ENCODE assay signal across 18 cellular contexts in the genomic region with DNA sequence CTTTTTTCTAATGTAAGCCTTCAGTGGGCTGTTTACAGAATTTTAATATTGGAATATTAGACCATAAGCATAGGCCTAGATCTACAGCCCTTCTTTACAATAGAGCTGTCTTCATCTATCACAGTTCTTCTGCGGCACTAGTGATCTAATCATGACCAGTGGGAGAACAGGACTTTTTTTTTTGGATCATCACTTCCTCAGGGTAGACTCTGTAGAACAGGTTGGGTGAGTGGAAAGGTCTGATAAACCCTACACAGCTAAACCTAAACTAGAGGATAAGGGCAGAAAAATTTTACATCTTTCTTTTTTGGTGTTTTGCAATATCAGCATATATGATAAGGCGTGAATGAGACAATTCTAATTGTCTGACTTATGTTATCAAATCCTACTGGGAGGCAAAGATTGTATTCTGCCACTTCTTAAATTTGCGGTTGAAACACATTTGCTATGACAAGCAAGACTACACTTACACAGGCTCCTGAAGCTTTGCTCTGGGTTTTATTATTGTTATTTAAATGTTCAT. TPM values are rescaled to one million over a fixed set of nuclear protein-coding genes. Genes with fewer than 3 reads are reported as not detected.
DNase-seq lines count a peak whose midpoint lies in the region; ATAC-seq, FAIRE-seq and TF ChIP-seq lines count a peak whose summit lies in the region.
"Had no signal": no experiment of that assay in that cellular context is flagged by ENCODE, and none has a peak within 500 bp of the region (broad histone marks: within the 10 kb centered on the region; RNA-seq: fewer than 3 reads in every experiment).

No MANE protein-coding gene starts in this region.

- TF ChIP-seq RAD21 in HepG2 (CRISPR knock-in tag; IDR thresholded peaks at IDR 0.05): no peak

- peak overlapping the region; percentile 48 for H3K27ac Mint-ChIP-seq in type B pancreatic cell
- H3K27ac Mint-ChIP-seq: neural progenitor cell had no signal

- no peak for TF ChIP-seq EP300 in HepG2 (IDR thresholded peaks at IDR 0.05; ENCODE audit: low read depth in 2 of 2, low read length in 2 of 2)
- TF ChIP-seq EP300 in HepG2 (CRISPR knock-in tag; IDR thresholded peaks at IDR 0.05; ENCODE audit: borderline replicate concordance): no peak

- 98% methylated on average over 3 of the region's 3 CpGs for WGBS in HepG2 (ENCODE audit: low lambda C conversion rate)
- WGBS in right lobe of liver (ENCODE audit: insufficient coverage, low coverage, low lambda C conversion rate, missing lambda C conversion rate): 85% methylated on average over 3 of the region's 3 CpGs
- WGBS in pancreas, 2 donors: 80 to 85% methylated on average over 3 of the region's 3 CpGs

- ATAC-seq in HepG2 (no peak), right lobe of liver (no peak), esophagus mucosa (peak; percentile 65), pancreas (no peak)

- H2AFZ ChIP-seq in HepG2 (ENCODE audit: low read length): no peak overlapping the region
- H2AFZ ChIP-seq: neural progenitor cell had no signal

- H3K9ac ChIP-seq in HepG2 (ENCODE audit: insufficient read depth, low read depth, low read length): no peak overlapping the region
- H3K9ac ChIP-seq: neural progenitor cell had no signal

- H3K79me2 ChIP-seq in HepG2 (ENCODE audit: insufficient read depth, low read length): no peaks in the 10 kb centered on the region

- BruUV-seq in HepG2 (replicated peaks; lab: Mats Ljungman, UMichigan): no TSS peak

- FAIRE-seq in HepG2 (lab: Jason Lieb, UNC): no peak
- no peak for FAIRE-seq in pancreas (lab: Jason Lieb, UNC)
- FAIRE-seq: G401.6, GM12878 had no signal

- H3K9me3 Mint-ChIP-seq in type B pancreatic cell: no peaks in the 10 kb centered on the region
- H3K9me3 Mint-ChIP-seq: neural progenitor cell had no signal

- TF ChIP-seq POLR2A in HepG2 (IDR thresholded peaks at IDR 0.05; ENCODE audit: insufficient read depth in 1 of 2, low read depth in 2 of 2, low read length in 2 of 2) (no peak), right lobe of liver (IDR thresholded peaks at IDR 0.05) (no peak)

- H3K9me3 ChIP-seq in HepG2 (ENCODE audit: low read length): no peaks in the 10 kb centered on the region
- H3K9me3 ChIP-seq in right lobe of liver: peaks cover 0 to 2% (median 0%) of the 10 kb centered on the region in 4 donors
- no peaks in the 10 kb centered on the region for H3K9me3 ChIP-seq in pancreas
- H3K9me3 ChIP-seq: colonic mucosa, lower lobe of right lung, SJCRH30 had no signal

- H3K4me2 ChIP-seq in HepG2 (ENCODE audit: low read depth, low read length): no peak overlapping the region
- H3K4me2 ChIP-seq: neural progenitor cell had no signal

- H3K4me3 ChIP-seq in HepG2 (replicated peaks in 1 of 3; ENCODE audit: insufficient read depth in 1 of 3, low read depth in 2 of 3, low read length in 3 of 3) (no peak overlapping the region), right lobe of liver (no peak overlapping the region), pancreas (no peak overlapping the region)
- H3K4me3 ChIP-seq: colonic mucosa, GM12878, lower lobe of right lung, neural progenitor cell, SJCRH30 had no signal

- H3K4me1 ChIP-seq in HepG2 (ENCODE audit: insufficient read depth, low read length): peaks cover 21% of the 10 kb centered on the region
- H3K4me1 ChIP-seq in right lobe of liver: peaks cover 0 to 5% (median 0%) of the 10 kb centered on the region in 4 donors
- no peaks in the 10 kb centered on the region for H3K4me1 ChIP-seq in pancreas
- H3K4me1 ChIP-seq: colonic mucosa had no signal

- H3K36me3 Mint-ChIP-seq in type B pancreatic cell: peaks cover 9% of the 10 kb centered on the region
- H3K36me3 Mint-ChIP-seq: neural progenitor cell had no signal

- intact Hi-C loops in HepG2 (cut with micrococcal nuclease; ENCODE audit: unreplicated experiment) (no loop called here), right lobe of liver (cut with DNase I) (loop anchor here (5.0 kb wide), 2 partner anchors 68 to 203 kb away; a partner anchor contains a TSS), pancreas (cut with DNase I) (no loop called here)

- no peak for DNase-seq in HepG2 (ENCODE audit: low spot score)
- no peak for DNase-seq in right lobe of liver
- no peak for DNase-seq in type B pancreatic cell (ENCODE audit: extremely low spot score, unreplicated experiment)
- no peak for DNase-seq in pancreas
- DNase-seq in T-helper 9 cell: no peak
- no peak for DNase-seq in midbrain (lab: John Stamatoyannopoulos, UW)
- DNase-seq: activated CD4-positive, alpha-beta T cell treated with anti-CD3 and anti-CD28 coated beads for 48 hours; colonic mucosa; lower lobe of right lung; NCI-H1436 treated with DMSO at 0.1 percent for 48 hours; NCI-H2227 treated with DMSO at 0.1 percent for 48 hours; SJCRH30; substantia nigra had no signal

- in situ Hi-C loops in HepG2 (cut with HindIII; ENCODE audit: extremely low pct_ligation_motif_present, low pct_unique_long_range_greater_than_20kb): no loop called here

- CTCF ChIA-PET in HepG2 (lab: Yijun Ruan, JAX; ENCODE audit: low intra/inter-chr PET ratio, low total read pairs): no interaction called here

- no peaks in the 10 kb centered on the region for H3K27me3 Mint-ChIP-seq in type B pancreatic cell

- H3K4me3 Mint-ChIP-seq in type B pancreatic cell: peak overlapping the region; percentile 2
- H3K4me3 Mint-ChIP-seq: neural progenitor cell had no signal

- H3K4me1 Mint-ChIP-seq in type B pancreatic cell (ENCODE audit: unreplicated experiment): peaks cover 13% of the 10 kb centered on the region
- H3K4me1 Mint-ChIP-seq: neural progenitor cell had no signal

- H4K20me1 ChIP-seq in HepG2 (ENCODE audit: insufficient read depth, low read length): no peaks in the 10 kb centered on the region

- POLR2A ChIA-PET in HepG2 (lab: Yijun Ruan, JAX): interaction anchor here (1.7 kb wide), 1 partner anchor 68 kb away, joined by 8 read pairs; a partner anchor contains a TSS

- peaks cover 18 to 28% of the 10 kb centered on the region in 2 experiments for H3K36me3 ChIP-seq in HepG2 (replicated peaks in 1 of 2; ENCODE audit: control insufficient read depth in 1 of 2, insufficient read depth in 2 of 2, low read length in 2 of 2)
- H3K36me3 ChIP-seq in right lobe of liver: peaks cover 0 to 2% (median 1%) of the 10 kb centered on the region in 4 donors
- no peaks in the 10 kb centered on the region for H3K36me3 ChIP-seq in pancreas
- H3K36me3 ChIP-seq: colonic mucosa, neural progenitor cell, SJCRH30 had no signal

- H3K27me3 ChIP-seq in HepG2 (ENCODE audit: control insufficient read depth in 1 of 2, insufficient read depth in 2 of 2, low read length in 2 of 2): no peaks in the 10 kb centered on the region
- no peaks in the 10 kb centered on the region for H3K27me3 ChIP-seq in right lobe of liver
- H3K27me3 ChIP-seq in pancreas: no peaks in the 10 kb centered on the region
- H3K27me3 ChIP-seq: colonic mucosa, neural progenitor cell, SJCRH30 had no signal

- no peak overlapping the region for H3K27ac ChIP-seq in HepG2 (ENCODE audit: extremely low read length, insufficient read depth, low read length)
- no peak overlapping the region for H3K27ac ChIP-seq in right lobe of liver
- peak overlapping the region; percentile 25; the same call in 1 of the 2 replicates for H3K27ac ChIP-seq in VCaP
- no peak overlapping the region for H3K27ac ChIP-seq in pancreas
- H3K27ac ChIP-seq: colonic mucosa, lower lobe of right lung, neural progenitor cell had no signal

- no peak for TF ChIP-seq CTCF in HepG2 (CRISPR knock-in tag; IDR thresholded peaks at IDR 0.05)
- TF ChIP-seq CTCF in right lobe of liver (IDR thresholded peaks at IDR 0.05): no peak
- TF ChIP-seq CTCF in VCaP (conservative IDR thresholded peaks at IDR 0.05): no peak
- no peak for TF ChIP-seq CTCF in type B pancreatic cell (conservative IDR thresholded peaks at IDR 0.05)
- no peak for TF ChIP-seq CTCF in pancreas (IDR thresholded peaks at IDR 0.05)

TF ChIP-seq in HepG2, 621 proteins besides CTCF, POLR2A, EP300 and RAD21 (continues in another document):
- peak; percentile 95 to 98 for TF ChIP-seq MAFK (conservative IDR thresholded peaks at IDR 0.05 in 1 of 2, IDR thresholded peaks at IDR 0.05 in 1 of 2; ENCODE audit: low read length in 2 of 2)
- no peak for TF ChIP-seq ATF1 (CRISPR knock-in tag; IDR thresholded peaks at IDR 0.05)

RNA-seq across cellular contexts. Expression of a gene that starts 52.2 kb away (rescaled TPM):
- total RNA-seq in HepG2 (2016; rRNA removed; fragmentation: Illumina TruSeq; extraction: Trizol) (41.5 and 54.3 TPM in 2 replicates), right lobe of liver (10 to 100 TPM in 3 of 6 experiments, 1 to 10 TPM in 3; 8.3 to 10.7 (median 10.1) TPM), esophagus mucosa (11.3 TPM), type B pancreatic cell (ENCODE audit: low replicate concordance) (32.8 and 34.5 TPM in 2 replicates), pancreas (10 to 100 TPM in 1 of 6 donors, 1 to 10 TPM in 5; 5.1 to 13.9 (median 7.2) TPM)
- total RNA-seq in HepG2 (2016; cell fraction: cytosol; rRNA removed; fragmentation: Illumina TruSeq; extraction: Trizol; ENCODE audit: low read depth): 2.4 and 2.7 TPM in 2 replicates
- 41.6 and 52.1 TPM in 2 replicates for total RNA-seq in HepG2 (2016; cell fraction: insoluble cytoplasmic fraction; rRNA removed; fragmentation: Illumina TruSeq; extraction: Trizol)
- total RNA-seq in HepG2 (2016; cell fraction: membrane; rRNA removed; fragmentation: Illumina TruSeq; extraction: Trizol): 9.6 and 12.2 TPM in 2 replicates
- 48.5 and 49.9 TPM in 2 replicates for total RNA-seq in HepG2 (2016; cell fraction: nucleus; rRNA removed; fragmentation: Illumina TruSeq; extraction: Trizol)
- polyA plus RNA-seq in HepG2 (2011; rRNA removed) (18.6 and 20.9 TPM in 2 replicates), pancreas (10 to 100 TPM in 1 of 2 donors, 1 to 10 TPM in 1; 9.7 to 13.6 TPM)
- polyA plus RNA-seq in HepG2 (2011; cell fraction: cytosol; rRNA removed): 7.6 and 12.2 TPM in 2 replicates
- polyA plus RNA-seq in HepG2 (2011; cell fraction: nucleus; rRNA removed): 14.6 and 21.5 TPM in 2 replicates
- 25.9 and 28.3 TPM in 2 replicates for polyA plus RNA-seq in HepG2 (2012)
- 1.0 and 1.1 TPM in 2 replicates for polyA plus RNA-seq in HepG2 (2016; cell fraction: cytosol; fragmentation: Illumina TruSeq; extraction: Trizol; ENCODE audit: low read depth)
- polyA plus RNA-seq in HepG2 (2016; cell fraction: insoluble cytoplasmic fraction; fragmentation: Illumina TruSeq; extraction: Trizol; ENCODE audit: low read depth): 43.9 and 46.4 TPM in 2 replicates
- polyA plus RNA-seq in HepG2 (2016; cell fraction: membrane; fragmentation: Illumina TruSeq; extraction: Trizol; ENCODE audit: low read depth): 4.6 and 5.2 TPM in 2 replicates
- 55.3 and 56.6 TPM in 2 replicates for polyA plus RNA-seq in HepG2 (2016; cell fraction: nucleus; fragmentation: Illumina TruSeq; extraction: Trizol; ENCODE audit: insufficient read depth, low read depth)
- 6.1 and 9.2 TPM in 2 replicates for polyA minus RNA-seq in HepG2 (2011; rRNA and poly(A)+ RNA removed; ENCODE audit: low replicate concordance)
- polyA minus RNA-seq in HepG2 (2011; cell fraction: cytosol; rRNA and poly(A)+ RNA removed): 20.1 and 20.2 TPM in 2 replicates
- polyA minus RNA-seq in HepG2 (2011; cell fraction: nucleus; rRNA and poly(A)+ RNA removed): 48.8 and 51.2 TPM in 2 replicates

Comparison
In these comparisons a context has a peak if more than half of its experiments do, and no peak if none do; other contexts are left out.
1. intact Hi-C loops: an anchor here in right lobe of liver (5.0 kb wide); none called in HepG2 and pancreas.